ENCODE assay signal across 13 cellular contexts in genomic region chr4:75511841-75512240, GRCh38. TPM values are rescaled to one million over a fixed set of nuclear protein-coding genes. Genes with fewer than 3 reads are reported as not detected.
DNase-seq lines count a peak whose midpoint lies in the region; ATAC-seq, FAIRE-seq and TF ChIP-seq lines count a peak whose summit lies in the region.
"Had no signal": no experiment of that assay in that cellular context is flagged by ENCODE, and none has a peak within 500 bp of the region (broad histone marks: within the 10 kb centered on the region; RNA-seq: fewer than 3 reads in every experiment).

No MANE protein-coding gene starts in this region.

- intact Hi-C loops in heart left ventricle (cut with DNase I) (loop anchor here in 2 of 10 donors (5.0 to 10.0 kb wide), 4 partner anchors 160 to 580 kb away; partner anchors contain the start of genes G3BP2 (in 2 of the 2) and PARM1 (in 2 of the 2)), Right ventricle myocardium inferior (cut with DNase I) (loop anchor here (5.0 kb wide), 1 partner anchor 160 kb away; the partner anchor contains the start of gene G3BP2), ascending aorta (cut with DNase I) (loop anchor here (5.0 to 10.0 kb wide), 4 partner anchors 215 to 1037 kb away; partner anchors contain the start of genes BTC and NAAA), left lung (cut with DNase I) (no loop called here), transverse colon (cut with DNase I; ENCODE audit: low total_unique reads) (no loop called here)
- intact Hi-C loops in activated T-helper 1 cell treated with anti-CD3 and anti-CD28 coated beads, Interleukin-12 subunit alpha, Interleukin-12 subunit beta, Interleukin-2, Interleukin-4 antibody, amounts not matched to agents 30 ng/mL and 10 ng/mL and 1 ng/mL, durations not matched to agents 14 hours and 24 hours and 36 hours (cut with micrococcal nuclease): loop anchor here (10.0 kb wide), 4 partner anchors 543 to 1643 kb away; partner anchors contain the start of genes CCNG2, MTHFD2L and STBD1

- H3K27me3 Mint-ChIP-seq in activated T-helper 1 cell treated with anti-CD3 and anti-CD28 coated beads, Interleukin-12 subunit alpha, Interleukin-12 subunit beta, Interleukin-2, Interleukin-4 antibody, amounts not matched to agents 30 ng/mL and 10 ng/mL and 1 ng/mL, durations not matched to agents 14 hours and 24 hours and 36 hours (ENCODE audit: insufficient read depth): no peaks in the 10 kb centered on the region
- H3K27me3 Mint-ChIP-seq: type B pancreatic cell had no signal

- no peaks in the 10 kb centered on the region for H3K27me3 ChIP-seq in heart left ventricle
- no peaks in the 10 kb centered on the region for H3K27me3 ChIP-seq in ascending aorta
- H3K27me3 ChIP-seq in left lung: no peaks in the 10 kb centered on the region
- no peaks in the 10 kb centered on the region for H3K27me3 ChIP-seq in transverse colon

- no peak for FAIRE-seq in GM12892 (lab: Jason Lieb, UNC)

- H3K36me3 Mint-ChIP-seq in activated T-helper 1 cell treated with anti-CD3 and anti-CD28 coated beads, Interleukin-12 subunit alpha, Interleukin-12 subunit beta, Interleukin-2, Interleukin-4 antibody, amounts not matched to agents 30 ng/mL and 10 ng/mL and 1 ng/mL, durations not matched to agents 14 hours and 24 hours and 36 hours (ENCODE audit: low read depth): peaks cover 24% of the 10 kb centered on the region

- in situ Hi-C loops in transverse colon (cut with MboI; ENCODE audit: low pct_ligation_motif_present in 1 of 4, low pct_unique_long_range_greater_than_20kb in 1 of 4, low sequenced_read_pairs in 3 of 4): no loop called here

- TF ChIP-seq POLR2A in heart left ventricle (IDR thresholded peaks at IDR 0.05) (no peak), transverse colon (IDR thresholded peaks at IDR 0.05) (no peak), GM12892 (IDR thresholded peaks at IDR 0.05; ENCODE audit: low read depth, low read length) (no peak)

- TF ChIP-seq CTCF in heart left ventricle (IDR thresholded peaks at IDR 0.05) (no peak), ascending aorta (IDR thresholded peaks at IDR 0.05) (no peak), left lung (IDR thresholded peaks at IDR 0.05) (no peak), transverse colon (IDR thresholded peaks at IDR 0.05) (no peak)

- ATAC-seq in heart left ventricle (no peak), Right ventricle myocardium inferior (no peak), left lung (no peak)

- peak overlapping the region in 8 of 12 donors; percentile 67 to 88 (median 80) for H3K4me3 ChIP-seq in heart left ventricle
- peak overlapping the region; percentile 85 to 90 for H3K4me3 ChIP-seq in ascending aorta
- H3K4me3 ChIP-seq in left lung: peak overlapping the region in 1 of 2 donors; percentile 87
- H3K4me3 ChIP-seq in transverse colon: peak overlapping the region in 1 of 4 donors; percentile 85

- H3K4me1 Mint-ChIP-seq in activated T-helper 1 cell treated with anti-CD3 and anti-CD28 coated beads, Interleukin-12 subunit alpha, Interleukin-12 subunit beta, Interleukin-2, Interleukin-4 antibody, amounts not matched to agents 30 ng/mL and 10 ng/mL and 1 ng/mL, durations not matched to agents 14 hours and 24 hours and 36 hours (ENCODE audit: low read depth): peaks cover 48% of the 10 kb centered on the region

- DNase-seq in heart left ventricle (no peak), Right ventricle myocardium inferior (ENCODE audit: missing footprints) (no peak), ascending aorta (ENCODE audit: low spot score in 2 of 2) (no peak), left lung (no peak), transverse colon (no peak), hepatic stellate cell (ENCODE audit: low spot score) (no peak), GM12892 (ENCODE audit: insufficient read length) (no peak)
- no peak for DNase-seq in activated T-helper 1 cell treated with anti-CD3 and anti-CD28 coated beads, Interleukin-12 subunit alpha, Interleukin-12 subunit beta, Interleukin-2, Interleukin-4 antibody, amounts not matched to agents 30 ng/mL and 10 ng/mL and 1 ng/mL, durations not matched to agents 14 hours and 24 hours and 36 hours (ENCODE audit: low spot score)
- DNase-seq: activated T-cell treated with anti-CD3 and anti-CD28 coated beads, Interleukin-2, amount 50 U/mL, for 1 hour; NCI-H2171 treated with DMSO at 0.1 percent for 48 hours had no signal

- peak overlapping the region in 6 of 12 donors; percentile 54 to 99 (median 97) for H3K27ac ChIP-seq in heart left ventricle
- peak overlapping the region in 1 of 2 donors; percentile 45 for H3K27ac ChIP-seq in ascending aorta
- H3K27ac ChIP-seq in left lung: peak overlapping the region; percentile 1 to 99
- peak overlapping the region; percentile 93 to 99 (median 96) for H3K27ac ChIP-seq in transverse colon

- peaks cover 0 to 28% (median 22%) of the 10 kb centered on the region in 9 donors for H3K36me3 ChIP-seq in heart left ventricle
- H3K36me3 ChIP-seq in ascending aorta: peaks cover 0 to 12% of the 10 kb centered on the region in 2 donors
- peaks cover 0 to 12% of the 10 kb centered on the region in 2 donors for H3K36me3 ChIP-seq in left lung
- peaks cover 0 to 12% (median 5%) of the 10 kb centered on the region in 4 donors for H3K36me3 ChIP-seq in transverse colon

- no peak overlapping the region for H3K4me3 Mint-ChIP-seq in activated T-helper 1 cell treated with anti-CD3 and anti-CD28 coated beads, Interleukin-12 subunit alpha, Interleukin-12 subunit beta, Interleukin-2, Interleukin-4 antibody, amounts not matched to agents 30 ng/mL and 10 ng/mL and 1 ng/mL, durations not matched to agents 14 hours and 24 hours and 36 hours
- H3K4me3 Mint-ChIP-seq: type B pancreatic cell had no signal

- H3K27ac Mint-ChIP-seq in activated T-helper 1 cell treated with anti-CD3 and anti-CD28 coated beads, Interleukin-12 subunit alpha, Interleukin-12 subunit beta, Interleukin-2, Interleukin-4 antibody, amounts not matched to agents 30 ng/mL and 10 ng/mL and 1 ng/mL, durations not matched to agents 14 hours and 24 hours and 36 hours: no peak overlapping the region
- H3K27ac Mint-ChIP-seq: type B pancreatic cell had no signal

- H3K9me3 Mint-ChIP-seq in activated T-helper 1 cell treated with anti-CD3 and anti-CD28 coated beads, Interleukin-12 subunit alpha, Interleukin-12 subunit beta, Interleukin-2, Interleukin-4 antibody, amounts not matched to agents 30 ng/mL and 10 ng/mL and 1 ng/mL, durations not matched to agents 14 hours and 24 hours and 36 hours: no peaks in the 10 kb centered on the region
- H3K9me3 Mint-ChIP-seq: type B pancreatic cell had no signal

- peaks cover 0 to 65% (median 41%) of the 10 kb centered on the region in 12 donors for H3K4me1 ChIP-seq in heart left ventricle
- peaks cover 8 to 32% of the 10 kb centered on the region in 2 donors for H3K4me1 ChIP-seq in ascending aorta
- peaks cover 24 to 46% of the 10 kb centered on the region in 2 donors for H3K4me1 ChIP-seq in left lung
- H3K4me1 ChIP-seq in transverse colon: peaks cover 14 to 62% (median 38%) of the 10 kb centered on the region in 4 donors

- 40 to 52% (median 45%) methylated on average over 3 of the region's 3 CpGs for WGBS in heart left ventricle, 4 donors
- 62 to 75% methylated on average over 1 to 3 of the region's 3 CpGs for WGBS in transverse colon (ENCODE audit: low coverage in 1 of 2), 2 donors

- H3K9me3 ChIP-seq in heart left ventricle: no peaks in the 10 kb centered on the region
- H3K9me3 ChIP-seq in ascending aorta: no peaks in the 10 kb centered on the region
- no peaks in the 10 kb centered on the region for H3K9me3 ChIP-seq in left lung
- H3K9me3 ChIP-seq in transverse colon: no peaks in the 10 kb centered on the region

- no peak for TF ChIP-seq EP300 in transverse colon (IDR thresholded peaks at IDR 0.05; ENCODE audit: low read depth)

RNA-seq across cellular contexts. Expression of gene RCHY1, which starts 2.4 kb away (rescaled TPM):
- total RNA-seq in heart left ventricle: 10 to 100 TPM; 24.1 to 54.1 (median 41.9) TPM
- polyA plus RNA-seq in heart left ventricle: 10 to 100 TPM; 17.7 to 35.1 TPM
- 48.9 TPM for total RNA-seq in Right ventricle myocardium inferior
- 16.2 TPM for total RNA-seq in ascending aorta
- total RNA-seq in left lung: 10 to 100 TPM; 28.3 to 30.1 TPM
- 10 to 100 TPM in 3 of 4 donors, 1 to 10 TPM in 1; 5.2 to 34.8 (median 22.4) TPM for total RNA-seq in transverse colon
- 25.0 and 25.6 TPM in 2 replicates for total RNA-seq in activated T-helper 1 cell treated with anti-CD3 and anti-CD28 coated beads, Interleukin-12 subunit alpha, Interleukin-12 subunit beta, Interleukin-2, Interleukin-4 antibody, amounts not matched to agents 30 ng/mL and 10 ng/mL and 1 ng/mL, durations not matched to agents 14 hours and 24 hours and 36 hours
- polyA plus RNA-seq in GM12892 (2012; ENCODE audit: missing spikeins): 30.2 TPM

RNA-seq across cellular contexts. Expression of gene THAP6, which starts 2.4 kb away (rescaled TPM):
- total RNA-seq in heart left ventricle (10 to 100 TPM; 10.9 to 22.6 (median 16.3) TPM), Right ventricle myocardium inferior (20.8 TPM), ascending aorta (2.4 TPM), left lung (10 to 100 TPM; 16.8 to 21.4 TPM), transverse colon (10 to 100 TPM; 16.8 to 39.6 (median 27.6) TPM)
- 1 to 10 TPM; 6.5 TPM for polyA plus RNA-seq in heart left ventricle
- 16.3 and 17.3 TPM in 2 replicates for total RNA-seq in activated T-helper 1 cell treated with anti-CD3 and anti-CD28 coated beads, Interleukin-12 subunit alpha, Interleukin-12 subunit beta, Interleukin-2, Interleukin-4 antibody, amounts not matched to agents 30 ng/mL and 10 ng/mL and 1 ng/mL, durations not matched to agents 14 hours and 24 hours and 36 hours
- polyA plus RNA-seq in GM12892 (2012; ENCODE audit: missing spikeins): 12.1 TPM

RNA-seq across cellular contexts. Expression of gene ODAPH, which starts 44.0 kb away (rescaled TPM):
- total RNA-seq in heart left ventricle: not detected
- polyA plus RNA-seq in heart left ventricle: not detected
- total RNA-seq in Right ventricle myocardium inferior: not detected
- not detected for total RNA-seq in ascending aorta
- not detected for total RNA-seq in left lung
- not detected for total RNA-seq in transverse colon
- total RNA-seq in activated T-helper 1 cell treated with anti-CD3 and anti-CD28 coated beads, Interleukin-12 subunit alpha, Interleukin-12 subunit beta, Interleukin-2, Interleukin-4 antibody, amounts not matched to agents 30 ng/mL and 10 ng/mL and 1 ng/mL, durations not matched to agents 14 hours and 24 hours and 36 hours: 0.54 and 1.4 TPM in 2 replicates
- 0.28 TPM for polyA plus RNA-seq in GM12892 (2012; ENCODE audit: missing spikeins)
- total RNA-seq: lower leg skin had no signal
- polyA plus RNA-seq: AG04450 had no signal

Comparison
In these comparisons a context has a peak if more than half of its experiments do, and no peak if none do; other contexts are left out.
1. intact Hi-C loops: an anchor here in Right ventricle myocardium inferior (5.0 kb wide), ascending aorta (5.0 to 10.0 kb wide) and activated T-helper 1 cell treated with anti-CD3 and anti-CD28 coated beads, Interleukin-12 subunit alpha, Interleukin-12 subunit beta, Interleukin-2, Interleukin-4 antibody, amounts not matched to agents 30 ng/mL and 10 ng/mL and 1 ng/mL, durations not matched to agents 14 hours and 24 hours and 36 hours (10.0 kb wide); none called in left lung and transverse colon.